ENCODE assay signal across 27 cellular contexts in the genomic region with DNA sequence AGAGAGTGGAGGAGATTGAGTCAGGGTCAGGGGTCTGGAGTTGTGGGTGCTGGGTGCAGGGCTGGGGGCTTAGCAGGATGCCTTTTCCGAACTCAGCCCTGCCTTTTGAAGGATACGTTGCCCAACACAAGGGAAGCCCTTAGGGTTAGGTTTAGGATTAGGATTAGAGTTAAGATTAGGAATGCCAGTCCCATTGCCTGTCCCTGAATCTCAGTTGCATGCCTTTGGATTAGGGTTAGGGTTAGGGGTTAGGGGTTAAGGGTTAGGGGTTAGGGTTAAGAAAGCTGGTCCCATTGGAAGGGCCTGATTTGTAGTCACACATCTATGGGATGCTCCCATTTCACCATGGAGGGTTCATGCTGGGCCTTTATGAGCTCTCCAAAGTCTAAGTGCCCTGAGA. TPM values are rescaled to one million over a fixed set of nuclear protein-coding genes. Genes with fewer than 3 reads are reported as not detected.
"Had no signal": no experiment of that assay in that cellular context is flagged by ENCODE, and none has a peak within 500 bp of the region (broad histone marks: within the 10 kb centered on the region; RNA-seq: fewer than 3 reads in every experiment).

No MANE protein-coding gene starts in this region.

- H3K9me3 Mint-ChIP-seq: activated B cell treated with CpG ODN at 0.5 μM for 24 hours; activated naive CD4-positive, alpha-beta T cell treated with anti-CD3 and anti-CD28 coated beads, Interleukin-2, amount 50 U/mL, for 24 hours; activated T-helper 2 cell treated with anti-CD3 and anti-CD28 coated beads, Interferon-gamma antibody, Interleukin-2, Interleukin-4, amounts not matched to agents 10 μg/mL and 5 μg/mL and 100 μg/mL, durations not matched to agents 14 hours and 24 hours and 36 hours; stimulated activated naive CD8-positive, alpha-beta T cell treated with anti-CD3 and anti-CD28 coated beads, Interleukin-15, amount 100 ng/mL, for 72 hours; T-helper 2 cell treated with Interferon-gamma antibody and Interleukin-4, amounts not matched to agents 5 μg/mL and 100 μg/mL, for 36 hours had no signal

- H3K9ac ChIP-seq: parathyroid adenoma had no signal

- H3K27me3 ChIP-seq: body of pancreas, gastrocnemius medialis, right atrium auricular region, upper lobe of right lung had no signal

- ATAC-seq: activated CD8-positive, alpha-beta memory T cell treated with anti-CD3 and anti-CD28 coated beads, Interleukin-2, amount 10 ng/mL, durations not matched to agents 7 days and 5 days; activated CD8-positive, alpha-beta T cell treated with anti-CD3 and anti-CD28 coated beads, Interleukin-2, amount 10 ng/mL, durations not matched to agents 7 days and 5 days; body of pancreas; gastrocnemius medialis; upper lobe of right lung had no signal

- H3K9me3 ChIP-seq: body of pancreas, gastrocnemius medialis, left ventricle myocardium inferior, right atrium auricular region, upper lobe of right lung had no signal

- H3K79me2 ChIP-seq: parathyroid adenoma had no signal

- H3K36me3 ChIP-seq: gastrocnemius medialis, left ventricle myocardium inferior, right atrium auricular region, upper lobe of right lung had no signal

- H3K27ac ChIP-seq: body of pancreas, gastrocnemius medialis, left ventricle myocardium inferior, parathyroid adenoma, right atrium auricular region, upper lobe of right lung had no signal

- H3K4me1 Mint-ChIP-seq: activated B cell treated with CpG ODN at 0.5 μM for 24 hours; activated CD8-positive, alpha-beta memory T cell treated with anti-CD3 and anti-CD28 coated beads, Interleukin-2, amount 10 ng/mL, durations not matched to agents 7 days and 5 days; activated naive CD4-positive, alpha-beta T cell treated with anti-CD3 and anti-CD28 coated beads, Interleukin-2, amount 50 U/mL, for 24 hours; stimulated activated naive CD8-positive, alpha-beta T cell treated with anti-CD3 and anti-CD28 coated beads, Interleukin-15, amount 100 ng/mL, for 72 hours had no signal

- H2AFZ ChIP-seq: parathyroid adenoma had no signal

- H3K4me3 Mint-ChIP-seq: activated B cell treated with CpG ODN at 0.5 μM for 24 hours; activated CD8-positive, alpha-beta memory T cell treated with anti-CD3 and anti-CD28 coated beads, Interleukin-2, amount 10 ng/mL, durations not matched to agents 7 days and 5 days; activated CD8-positive, alpha-beta T cell treated with anti-CD3 and anti-CD28 coated beads, Interleukin-2, amount 10 ng/mL, durations not matched to agents 7 days and 5 days; activated naive CD4-positive, alpha-beta T cell treated with anti-CD3 and anti-CD28 coated beads, Interleukin-2, amount 50 U/mL, for 24 hours; stimulated activated naive CD8-positive, alpha-beta T cell treated with anti-CD3 and anti-CD28 coated beads, Interleukin-15, amount 100 ng/mL, for 72 hours; T-helper 2 cell treated with Interferon-gamma antibody and Interleukin-4, amounts not matched to agents 5 μg/mL and 100 μg/mL, for 36 hours had no signal

- H3K36me3 Mint-ChIP-seq: activated CD8-positive, alpha-beta memory T cell treated with anti-CD3 and anti-CD28 coated beads, Interleukin-2, amount 10 ng/mL, durations not matched to agents 7 days and 5 days; activated naive CD4-positive, alpha-beta T cell treated with anti-CD3 and anti-CD28 coated beads, Interleukin-2, amount 50 U/mL, for 24 hours had no signal

- H3K4me3 ChIP-seq: body of pancreas, gastrocnemius medialis, left ventricle myocardium inferior, right atrium auricular region, upper lobe of right lung had no signal

- DNase-seq: activated B cell treated with CpG ODN at 0.5 μM for 24 hours; activated CD4-positive, alpha-beta T cell treated with anti-CD3 and anti-CD28 coated beads, Interleukin-2, amount 50 U/mL, for 1 hour; activated CD8-positive, alpha-beta memory T cell treated with anti-CD3 and anti-CD28 coated beads, Interleukin-2, amount 10 ng/mL, durations not matched to agents 7 days and 5 days; activated CD8-positive, alpha-beta T cell treated with anti-CD3 and anti-CD28 coated beads, Interleukin-2, amount 10 ng/mL, durations not matched to agents 7 days and 5 days; body of pancreas; dermis blood vessel endothelial cell; effector CD4-positive, alpha-beta T cell; gastrocnemius medialis; glutamatergic neuron; left ventricle myocardium inferior; occipital lobe; stimulated activated CD4-positive, alpha-beta T cell treated with anti-CD3 and anti-CD28 coated beads, Interleukin-12 subunit alpha, Interleukin-12 subunit beta, amount 100 ng/mL, for 4 hours; stimulated activated CD4-positive, alpha-beta T cell treated with anti-CD3 and anti-CD28 coated beads, Interleukin-4, amount 100 ng/mL, for 1 hour; stimulated activated naive CD8-positive, alpha-beta T cell treated with anti-CD3 and anti-CD28 coated beads, Interleukin-15, amount 100 ng/mL, for 72 hours; substantia nigra; T-helper 1 cell had no signal

- H3K4me1 ChIP-seq: body of pancreas, parathyroid adenoma had no signal

- H3K27ac Mint-ChIP-seq: activated B cell treated with CpG ODN at 0.5 μM for 24 hours; activated CD8-positive, alpha-beta memory T cell treated with anti-CD3 and anti-CD28 coated beads, Interleukin-2, amount 10 ng/mL, durations not matched to agents 7 days and 5 days; activated CD8-positive, alpha-beta T cell treated with anti-CD3 and anti-CD28 coated beads, Interleukin-2, amount 10 ng/mL, durations not matched to agents 7 days and 5 days; activated naive CD4-positive, alpha-beta T cell treated with anti-CD3 and anti-CD28 coated beads, Interleukin-2, amount 50 U/mL, for 24 hours; activated T-helper 2 cell treated with anti-CD3 and anti-CD28 coated beads, Interferon-gamma antibody, Interleukin-2, Interleukin-4, amounts not matched to agents 10 μg/mL and 5 μg/mL and 100 μg/mL, durations not matched to agents 14 hours and 24 hours and 36 hours; stimulated activated naive CD8-positive, alpha-beta T cell treated with anti-CD3 and anti-CD28 coated beads, Interleukin-15, amount 100 ng/mL, for 72 hours; T-helper 2 cell treated with Interferon-gamma antibody and Interleukin-4, amounts not matched to agents 5 μg/mL and 100 μg/mL, for 36 hours had no signal

RNA-seq across cellular contexts. Expression of a gene that starts 20.8 kb away (rescaled TPM):
- total RNA-seq: activated B cell treated with CpG ODN at 0.5 μM for 24 hours; activated CD8-positive, alpha-beta T cell treated with anti-CD3 and anti-CD28 coated beads, Interleukin-2, amount 10 ng/mL, durations not matched to agents 7 days and 5 days; gastrocnemius medialis; pulmonary artery endothelial cell; right atrium auricular region had no signal

RNA-seq across cellular contexts. Expression of a gene that starts 56.8 kb away (rescaled TPM):
- total RNA-seq: activated B cell treated with CpG ODN at 0.5 μM for 24 hours; activated CD8-positive, alpha-beta memory T cell treated with anti-CD3 and anti-CD28 coated beads, Interleukin-2, amount 10 ng/mL, durations not matched to agents 7 days and 5 days; activated CD8-positive, alpha-beta T cell treated with anti-CD3 and anti-CD28 coated beads, Interleukin-2, amount 10 ng/mL, durations not matched to agents 7 days and 5 days; activated T-helper 2 cell treated with anti-CD3 and anti-CD28 coated beads, Interferon-gamma antibody, Interleukin-2, Interleukin-4, amounts not matched to agents 10 μg/mL and 5 μg/mL and 100 μg/mL, durations not matched to agents 14 hours and 24 hours and 36 hours; body of pancreas; dermis blood vessel endothelial cell; gastrocnemius medialis; left ventricle myocardium inferior; lung microvascular endothelial cell; mucosa of gallbladder; occipital lobe; pulmonary artery endothelial cell; right atrium auricular region; skeletal muscle tissue; upper lobe of right lung had no signal
- polyA plus RNA-seq: neural cell had no signal
